ENCODE assay signal across 8 cellular contexts in genomic region chr17:80649672-80650338, GRCh38.
DNase-seq lines count a peak whose midpoint lies in the region; ATAC-seq and TF ChIP-seq lines count a peak whose summit lies in the region.

No MANE protein-coding gene starts in this region.

- H3K4me3 ChIP-seq in BE2C (ENCODE audit: low read depth, low read length) (no peak overlapping the region), HCT116 (replicated peaks in 1 of 2; ENCODE audit: low read depth in 1 of 2, low read length in 2 of 2) (no peak overlapping the region), astrocyte of the spinal cord (ENCODE audit: low read depth, low read length) (no peak overlapping the region)

- peaks cover 94% of the 10 kb centered on the region for H3K79me2 ChIP-seq in HCT116 (ENCODE audit: insufficient read depth, low read length)

- RAD21 ChIA-PET in HCT116 (lab: Charles Lee; ENCODE audit: low non-redundant PET in 1 of 2, low total read pairs in 2 of 2, uncharacterized antibody in 2 of 2, unreplicated experiment in 2 of 2): interaction anchor here in 1 of 2 experiments (1.4 kb wide), 1 partner anchor 223 kb away, joined by 4 read pairs; no protein-coding TSS in a partner anchor

- peak; percentile 74 for DNase-seq in BE2C
- peak; percentile 63 for DNase-seq in HCT116 (ENCODE audit: low read depth, low spot score)
- DNase-seq in T-helper 9 cell: peak; percentile 26
- peak; percentile 64 for DNase-seq in astrocyte of the spinal cord (ENCODE audit: low read depth, low spot score)
- DNase-seq in iris pigment epithelial cell (ENCODE audit: low read depth): peak; percentile 86
- peak; percentile 72 to 89 for DNase-seq in stimulated activated CD4-positive, alpha-beta T cell treated with anti-CD3 and anti-CD28 coated beads, Interleukin-4, amount 100 ng/mL, for 4 hours
- no peak for DNase-seq in NK-92 treated with Interleukin-12 subunit alpha and Interleukin-12 subunit beta, amount 100 ng/mL, for 24 hours (lab: John Stamatoyannopoulos, UW)

- CTCF ChIA-PET in HCT116 (lab: Charles Lee): interaction anchor here (0.8 to 2.2 kb wide), 23 partner anchors 9 to 249 kb away, joined by 3 to 14 read pairs (median 4); no protein-coding TSS in a partner anchor

- BruUV-seq in HCT116 (replicated peaks; lab: Mats Ljungman, UMichigan): no TSS peak

- no peaks in the 10 kb centered on the region; the same call in 1 of the 2 replicates for H3K36me3 ChIP-seq in BE2C
- no peaks in the 10 kb centered on the region for H3K36me3 ChIP-seq in HCT116 (ENCODE audit: control insufficient read depth in 1 of 2, insufficient read depth in 2 of 2, low read length in 2 of 2)

- ATAC-seq in HCT116 (peak; percentile 98), GM19463 (IDR thresholded peaks at IDR 0.05; ENCODE audit: unreplicated experiment) (no peak)

- no peak overlapping the region for H3K9ac ChIP-seq in HCT116 (ENCODE audit: low read length)

- H3K4me1 ChIP-seq in BE2C: peaks cover 16% of the 10 kb centered on the region
- H3K4me1 ChIP-seq in HCT116 (ENCODE audit: control insufficient read depth in 1 of 2, insufficient read depth in 2 of 2, low read length in 2 of 2): peaks cover 6 to 31% of the 10 kb centered on the region in 2 experiments; a peak in 3 of 4 replicates

- peak; percentile 76 for TF ChIP-seq RAD21 in HCT116 (IDR thresholded peaks at IDR 0.05; ENCODE audit: low read depth)

- peak overlapping the region; percentile 39 for H3K4me2 ChIP-seq in HCT116 (ENCODE audit: low read length)

- H3K9me3 ChIP-seq in BE2C (peaks cover 2% of the 10 kb centered on the region; the same call in 1 of the 2 replicates), HCT116 (ENCODE audit: control insufficient read depth in 1 of 2, insufficient read depth in 1 of 2, low read depth in 1 of 2, low read length in 2 of 2) (no peaks in the 10 kb centered on the region)

- TF ChIP-seq CTCF in BE2C (IDR thresholded peaks at IDR 0.05; ENCODE audit: low read depth, low read length) (peak; percentile 95), HCT116 (IDR thresholded peaks at IDR 0.05 in 2 of 3, conservative IDR thresholded peaks at IDR 0.05 in 1 of 3; ENCODE audit: borderline replicate concordance in 1 of 3, insufficient read depth in 1 of 3, low read depth in 2 of 3, low read length in 2 of 3) (peak; percentile 99 to 100 (median 99)), astrocyte of the spinal cord (IDR thresholded peaks at IDR 0.05; ENCODE audit: low read depth, low read length) (peak; percentile 50)

- H3K27me3 ChIP-seq in BE2C: no peaks in the 10 kb centered on the region
- no peaks in the 10 kb centered on the region for H3K27me3 ChIP-seq in HCT116 (ENCODE audit: insufficient read depth, low read length)

- no peaks in the 10 kb centered on the region for H3K9me2 ChIP-seq in HCT116 (ENCODE audit: insufficient read depth)

- H2AFZ ChIP-seq in HCT116 (ENCODE audit: low read depth, low read length, poor library complexity, severe bottlenecking): no peak overlapping the region

- peaks cover 10% of the 10 kb centered on the region; the same call in 1 of the 2 replicates for H4K20me1 ChIP-seq in HCT116 (ENCODE audit: insufficient read depth)

- in situ Hi-C loops in astrocyte of the spinal cord (cut with HindIII; ENCODE audit: low sequenced_read_pairs): no loop called here

- intact Hi-C loops in HCT116 (cut with micrococcal nuclease): loop anchor here (1.0 kb wide), 1 partner anchor 223 kb away; no protein-coding TSS in a partner anchor

- no peak overlapping the region for H3K27ac ChIP-seq in HCT116 (ENCODE audit: low read depth, low read length)

- TF ChIP-seq POLR2A in HCT116 (IDR thresholded peaks at IDR 0.05; ENCODE audit: borderline replicate concordance, extremely low read depth, insufficient read depth, insufficient read length): no peak

- POLR2A ChIA-PET in HCT116 (lab: Charles Lee): interaction anchor here (0.9 to 1.3 kb wide), 2 partner anchors 27 to 195 kb away, joined by 3 to 5 read pairs; no protein-coding TSS in a partner anchor

TF ChIP-seq in HCT116, 20 proteins besides CTCF, POLR2A, EP300 and RAD21:
- no peak for TF ChIP-seq ZFX (IDR thresholded peaks at IDR 0.05)
- peak; percentile 73 for TF ChIP-seq EGR1 (IDR thresholded peaks at IDR 0.05; ENCODE audit: low read depth)
- TF ChIP-seq ELF1 (IDR thresholded peaks at IDR 0.05; ENCODE audit: borderline replicate concordance, low read depth): no peak
- TF ChIP-seq YY1 (IDR thresholded peaks at IDR 0.05; ENCODE audit: extremely low read depth, insufficient replicate concordance, low read depth, low read length): peak; percentile 22
- 0 out of 2 replicates have a peak, but pooled peaks have one; percentile 44 for TF ChIP-seq MAX (IDR thresholded peaks at IDR 0.05)
- TF ChIP-seq EZH2 (IDR thresholded peaks at IDR 0.05): no peak
- TF ChIP-seq SRF (IDR thresholded peaks at IDR 0.05; ENCODE audit: low read depth): no peak
- TF ChIP-seq ZBTB33 (IDR thresholded peaks at IDR 0.05; ENCODE audit: extremely low read depth, insufficient replicate concordance, low read length): no peak
- TF ChIP-seq SIN3A (IDR thresholded peaks at IDR 0.05; ENCODE audit: low read depth): no peak
- no peak for TF ChIP-seq CEBPB (IDR thresholded peaks at IDR 0.05; ENCODE audit: low read depth)
- TF ChIP-seq REST (IDR thresholded peaks at IDR 0.05; ENCODE audit: low read depth): no peak
- TF ChIP-seq EZH2phosphoT487 (IDR thresholded peaks at IDR 0.05; ENCODE audit: borderline replicate concordance): no peak
- no peak; the same call in 1 of the 2 replicates for TF ChIP-seq SP1 (IDR thresholded peaks at IDR 0.05; ENCODE audit: low read depth)
- TF ChIP-seq CBX3 (IDR thresholded peaks at IDR 0.05; ENCODE audit: low read depth): no peak
TF ChIP-seq in HCT116: peak in this region for 3.
